ENCODE assay signal across 15 cellular contexts in genomic region chr7:10237306-10237705, GRCh38.
DNase-seq lines count a peak whose midpoint lies in the region; ATAC-seq and TF ChIP-seq lines count a peak whose summit lies in the region.
"Had no signal": no experiment of that assay in that cellular context is flagged by ENCODE, and none has a peak within 500 bp of the region (broad histone marks: within the 10 kb centered on the region; RNA-seq: fewer than 3 reads in every experiment).

No MANE protein-coding gene starts in this region.

- peaks cover 3% of the 10 kb centered on the region for H3K4me1 ChIP-seq in BE2C
- H3K4me1 ChIP-seq: vagina had no signal

- H3K27me3 ChIP-seq in BE2C: no peaks in the 10 kb centered on the region
- H3K27me3 ChIP-seq: vagina had no signal

- TF ChIP-seq CTCF in BE2C (IDR thresholded peaks at IDR 0.05; ENCODE audit: low read depth, low read length): no peak

- no peaks in the 10 kb centered on the region for H3K36me3 ChIP-seq in BE2C
- H3K36me3 ChIP-seq: vagina had no signal

- DNase-seq in BE2C: peak; percentile 20
- peak; percentile 19 for DNase-seq in NCI-H460 (ENCODE audit: extremely low read depth, low read depth)
- DNase-seq in dermis blood vessel endothelial cell: peak; percentile 5
- DNase-seq in kidney glomerular epithelial cell (lab: John Stamatoyannopoulos, UW): peak; percentile 4
- DNase-seq in activated CD8-positive, alpha-beta memory T cell treated with anti-CD3 and anti-CD28 coated beads, Interleukin-2, amount 50 U/mL, for 48 hours: no peak
- DNase-seq in AG08395 (ENCODE audit: low spot score): no peak
- DNase-seq: activated CD8-positive, alpha-beta memory T cell treated with anti-CD3 and anti-CD28 coated beads for 24 hours; AML-193; effector memory CD8-positive, alpha-beta T cell; EL; naive thymus-derived CD8-positive, alpha-beta T cell; NCI-H187 had no signal

- ATAC-seq in GM18502 (IDR thresholded peaks at IDR 0.05; ENCODE audit: poor library complexity, unreplicated experiment) (no peak), GM18511 (IDR thresholded peaks at IDR 0.05; ENCODE audit: unreplicated experiment) (no peak)
- ATAC-seq: effector memory CD8-positive, alpha-beta T cell; naive thymus-derived CD8-positive, alpha-beta T cell had no signal

- H3K4me3 ChIP-seq in BE2C (ENCODE audit: low read depth, low read length): no peak overlapping the region
- H3K4me3 ChIP-seq: vagina had no signal

- H3K9me3 ChIP-seq in BE2C: no peaks in the 10 kb centered on the region
- H3K9me3 ChIP-seq: vagina had no signal

Comparison
In these comparisons a context has a peak if more than half of its experiments do, and no peak if none do; other contexts are left out.
1. DNase-seq: peak in BE2C (single experiment), NCI-H460 (single experiment), dermis blood vessel endothelial cell (single experiment) and kidney glomerular epithelial cell (single experiment); none in activated CD8-positive, alpha-beta memory T cell treated with anti-CD3 and anti-CD28 coated beads, Interleukin-2, amount 50 U/mL, for 48 hours (single experiment) and AG08395 (single experiment).